In genomic region chr19:12294308-12295158, GRCh38 we compare ENCODE assay signal across 8 cellular contexts. TPM values are rescaled to one million over a fixed set of nuclear protein-coding genes. Genes with fewer than 3 reads are reported as not detected.
DNase-seq lines count a peak whose midpoint lies in the region; ATAC-seq and TF ChIP-seq lines count a peak whose summit lies in the region.

Gene ZNF44 (minus strand): TSS chr19:12294883. CDS start chr19:12294694, 189 bp downstream.

- in situ Hi-C loops in GM13977 (cut with MboI; ENCODE audit: low pct_unique_long_range_greater_than_20kb, low sequenced_read_pairs, unreplicated experiment): no loop called here
- in situ Hi-C loops in astrocyte of the cerebellum (cut with HindIII; ENCODE audit: low sequenced_read_pairs): no loop called here

- no peaks in the 10 kb centered on the region for H3K27me3 ChIP-seq in hepatocyte

- H3K79me2 ChIP-seq in hepatocyte: peaks cover 44% of the 10 kb centered on the region

- H4K20me1 ChIP-seq in hepatocyte (ENCODE audit: insufficient read depth, poor library complexity, severe bottlenecking): peaks cover 9% of the 10 kb centered on the region

- under 1% methylated on average over 56 of the region's 64 CpGs for WGBS in hepatocyte (ENCODE audit: low lambda C conversion rate, missing lambda C conversion rate)

- H3K36me3 ChIP-seq in hepatocyte (replicated peaks; ENCODE audit: insufficient read depth, low read depth): no peaks in the 10 kb centered on the region

- H3K27me3 Mint-ChIP-seq in T-helper 2 cell treated with Interferon-gamma antibody and Interleukin-4, amounts not matched to agents 5 μg/mL and 100 μg/mL, for 36 hours (ENCODE audit: low read depth): no peaks in the 10 kb centered on the region

- H2AFZ ChIP-seq in hepatocyte: peak within 1 kb of the TSS; percentile 76

- peaks cover 39% of the 10 kb centered on the region for H3K36me3 Mint-ChIP-seq in T-helper 2 cell treated with Interferon-gamma antibody and Interleukin-4, amounts not matched to agents 5 μg/mL and 100 μg/mL, for 36 hours (ENCODE audit: low read depth)

- peak within 1 kb of the TSS; percentile 78 for H3K4me2 ChIP-seq in hepatocyte

- TF ChIP-seq CTCF in GM13977 (IDR thresholded peaks at IDR 0.05; ENCODE audit: extremely low read depth, insufficient read depth, missing control alignments) (no peak), astrocyte of the cerebellum (IDR thresholded peaks at IDR 0.05; ENCODE audit: low read depth, low read length, missing control alignments) (no peak), hepatocyte (IDR thresholded peaks at IDR 0.05; ENCODE audit: poor library complexity) (no peak)

- no peaks in the 10 kb centered on the region for H3K9me2 ChIP-seq in hepatocyte (replicated peaks; ENCODE audit: insufficient read depth)

- H3K9me3 Mint-ChIP-seq in T-helper 2 cell treated with Interferon-gamma antibody and Interleukin-4, amounts not matched to agents 5 μg/mL and 100 μg/mL, for 36 hours: peaks cover 39% of the 10 kb centered on the region

- peaks cover 6% of the 10 kb centered on the region for H3K4me1 ChIP-seq in hepatocyte (ENCODE audit: insufficient read depth)

- peak within 1 kb of the TSS; percentile 99 for H3K27ac Mint-ChIP-seq in T-helper 2 cell treated with Interferon-gamma antibody and Interleukin-4, amounts not matched to agents 5 μg/mL and 100 μg/mL, for 36 hours

- no peaks in the 10 kb centered on the region for H3K9me3 ChIP-seq in hepatocyte (ENCODE audit: low read depth)

- H3K27ac ChIP-seq in hepatocyte: peak within 1 kb of the TSS; percentile 98

- peaks cover 28% of the 10 kb centered on the region for H3K4me1 Mint-ChIP-seq in T-helper 2 cell treated with Interferon-gamma antibody and Interleukin-4, amounts not matched to agents 5 μg/mL and 100 μg/mL, for 36 hours (ENCODE audit: low read depth)

- DNase-seq in GM13977 (ENCODE audit: low spot score) (peak; percentile 96), NCI-H146 treated with DMSO at 0.1 percent for 48 hours (lab: John Stamatoyannopoulos, UW; ENCODE audit: unreplicated experiment) (peak; percentile 97), astrocyte of the cerebellum (ENCODE audit: low read depth) (peak; percentile 83), hepatocyte (ENCODE audit: low spot score) (peak; percentile 98), renal cortical epithelial cell (ENCODE audit: low read depth) (peak; percentile 93), cortex of kidney (lab: John Stamatoyannopoulos, UW) (no peak)
- DNase-seq in T-helper 2 cell treated with Interferon-gamma antibody and Interleukin-4, amounts not matched to agents 5 μg/mL and 100 μg/mL, for 36 hours (ENCODE audit: low spot score): peak; percentile 96

- peak; percentile 94 for ATAC-seq in HG02852 (IDR thresholded peaks at IDR 0.05; ENCODE audit: unreplicated experiment)

- H3K4me3 Mint-ChIP-seq in T-helper 2 cell treated with Interferon-gamma antibody and Interleukin-4, amounts not matched to agents 5 μg/mL and 100 μg/mL, for 36 hours: peak within 1 kb of the TSS; percentile 100

- H3K4me3 ChIP-seq in astrocyte of the cerebellum (ENCODE audit: low read depth, low read length): peak within 1 kb of the TSS; percentile 97
- H3K4me3 ChIP-seq in hepatocyte: peak within 1 kb of the TSS; percentile 54

RNA-seq across cellular contexts. Expression of gene ZNF44, which starts in this region (rescaled TPM):
- 10.9 and 11.7 TPM in 2 replicates for total RNA-seq in hepatocyte
- 9.9 and 10.0 TPM in 2 replicates for polyA plus RNA-seq in hepatocyte
- total RNA-seq in renal cortical epithelial cell: 8.3 and 27.6 TPM in 2 replicates
